18 cellular contexts compared by ENCODE assay signal in genomic region chr1:54109131-54110105, GRCh38. TPM values are rescaled to one million over a fixed set of nuclear protein-coding genes. Genes with fewer than 3 reads are reported as not detected.
"Had no signal": no experiment of that assay in that cellular context is flagged by ENCODE, and none has a peak within 500 bp of the region (broad histone marks: within the 10 kb centered on the region; RNA-seq: fewer than 3 reads in every experiment).

No MANE protein-coding gene starts in this region.

- H3K36me3 Mint-ChIP-seq: activated CD4-positive, alpha-beta memory T cell treated with anti-CD3 and anti-CD28 coated beads for 36 hours; brain; naive B cell; neural progenitor cell had no signal

- H3K4me3 Mint-ChIP-seq: activated CD4-positive, alpha-beta memory T cell treated with anti-CD3 and anti-CD28 coated beads for 36 hours; activated CD4-positive, alpha-beta T cell treated with anti-CD3 and anti-CD28 coated beads for 36 hours; activated naive CD8-positive, alpha-beta T cell; brain; naive B cell; neural progenitor cell; T-helper 2 cell treated with Interferon-gamma antibody and Interleukin-4, amounts not matched to agents 5 μg/mL and 100 μg/mL, for 36 hours had no signal

- ATAC-seq: activated CD4-positive, alpha-beta T cell treated with anti-CD3 and anti-CD28 coated beads for 36 hours; foreskin keratinocyte had no signal

- H3K27ac Mint-ChIP-seq: activated CD4-positive, alpha-beta memory T cell treated with anti-CD3 and anti-CD28 coated beads for 36 hours; activated CD4-positive, alpha-beta T cell treated with anti-CD3 and anti-CD28 coated beads for 36 hours; activated naive CD8-positive, alpha-beta T cell; brain; neural progenitor cell; T-helper 2 cell treated with Interferon-gamma antibody and Interleukin-4, amounts not matched to agents 5 μg/mL and 100 μg/mL, for 36 hours had no signal

- H3K9me3 Mint-ChIP-seq: activated CD4-positive, alpha-beta memory T cell treated with anti-CD3 and anti-CD28 coated beads for 36 hours; brain; neural progenitor cell; T-helper 2 cell treated with Interferon-gamma antibody and Interleukin-4, amounts not matched to agents 5 μg/mL and 100 μg/mL, for 36 hours had no signal

- H3K4me1 Mint-ChIP-seq: activated CD4-positive, alpha-beta T cell treated with anti-CD3 and anti-CD28 coated beads for 36 hours; naive B cell had no signal

- DNase-seq: activated CD4-positive, alpha-beta memory T cell treated with anti-CD3 and anti-CD28 coated beads for 36 hours; activated CD4-positive, alpha-beta T cell treated with anti-CD3 and anti-CD28 coated beads for 36 hours; activated gamma-delta T cell treated with Interleukin-2 at 50 U/mL for 16 hours; central memory CD4-positive, alpha-beta T cell; cortex of kidney; effector CD8-positive, alpha-beta T cell; naive B cell; ovary; sigmoid colon; stimulated activated CD4-positive, alpha-beta T cell treated with anti-CD3 and anti-CD28 coated beads, Interleukin-1b, Interleukin-23, amount 100 ng/mL, for 48 hours; SW 1271 had no signal

- H3K27me3 Mint-ChIP-seq: activated CD4-positive, alpha-beta memory T cell treated with anti-CD3 and anti-CD28 coated beads for 36 hours; activated CD4-positive, alpha-beta T cell treated with anti-CD3 and anti-CD28 coated beads for 36 hours; activated naive CD8-positive, alpha-beta T cell; naive B cell had no signal

RNA-seq across cellular contexts. Expression of gene CDCP2, which starts 43.4 kb away (rescaled TPM):
- total RNA-seq: activated CD4-positive, alpha-beta memory T cell treated with anti-CD3 and anti-CD28 coated beads for 36 hours; activated CD4-positive, alpha-beta T cell treated with anti-CD3 and anti-CD28 coated beads for 36 hours; endothelial cell of umbilical vein; foreskin keratinocyte; sigmoid colon; urinary bladder had no signal
